ENCODE assay signal across 16 cellular contexts in the genomic region with DNA sequence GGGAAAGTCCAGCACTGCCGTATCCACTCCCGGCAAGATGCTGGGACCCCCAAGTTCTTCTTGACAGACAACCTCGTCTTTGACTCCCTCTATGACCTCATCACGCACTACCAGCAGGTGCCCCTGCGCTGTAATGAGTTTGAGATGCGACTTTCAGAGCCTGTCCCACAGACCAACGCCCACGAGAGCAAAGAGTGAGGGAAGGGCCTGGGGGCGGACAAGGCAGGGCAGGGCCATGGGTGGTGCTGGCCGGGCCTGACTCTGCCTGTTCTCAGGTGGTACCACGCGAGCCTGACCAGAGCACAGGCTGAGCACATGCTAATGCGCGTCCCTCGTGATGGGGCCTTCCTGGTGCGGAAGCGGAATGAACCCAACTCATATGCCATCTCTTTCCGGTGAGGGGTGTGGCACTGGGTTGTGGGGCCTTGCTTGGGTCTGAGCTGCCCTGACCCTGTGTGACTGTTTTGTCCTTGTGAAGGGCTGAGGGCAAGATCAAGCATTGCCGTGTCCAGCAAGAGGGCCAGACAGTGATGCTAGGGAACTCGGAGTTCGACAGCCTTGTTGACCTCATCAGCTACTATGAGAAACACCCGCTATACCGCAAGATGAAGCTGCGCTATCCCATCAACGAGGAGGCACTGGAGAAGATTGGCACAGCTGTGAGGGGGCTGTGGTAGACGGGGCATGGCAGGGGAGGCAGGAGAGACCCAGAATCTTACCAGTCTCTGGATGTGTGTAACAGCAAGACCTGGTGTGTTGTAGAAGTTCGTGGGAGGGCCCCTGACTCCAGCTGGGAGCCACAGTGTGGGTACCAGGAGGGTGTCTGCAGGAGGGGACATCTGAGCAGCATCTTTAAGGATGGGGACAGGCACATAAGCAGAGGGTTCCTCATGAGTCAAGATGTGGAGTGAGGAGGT. TPM values are rescaled to one million over a fixed set of nuclear protein-coding genes. Genes with fewer than 3 reads are reported as not detected.
DNase-seq lines count a peak whose midpoint lies in the region; ATAC-seq, FAIRE-seq and TF ChIP-seq lines count a peak whose summit lies in the region.
"Had no signal": no experiment of that assay in that cellular context is flagged by ENCODE, and none has a peak within 500 bp of the region (broad histone marks: within the 10 kb centered on the region; RNA-seq: fewer than 3 reads in every experiment).

No MANE protein-coding gene starts in this region.

- H3K9me2 ChIP-seq in neural cell (ENCODE audit: insufficient read depth, low read length) = no peaks in the 10 kb centered on the region

- H3K27me3 ChIP-seq in K562 (ENCODE audit: control insufficient read depth in 2 of 2, insufficient read depth in 2 of 2, low read length in 2 of 2) (no peaks in the 10 kb centered on the region), neural cell (ENCODE audit: insufficient read depth, low read depth, low read length) (no peaks in the 10 kb centered on the region)
- H3K27me3 ChIP-seq: adrenal gland, suprapubic skin had no signal

- no peak for ATAC-seq in activated CD4-positive, alpha-beta T cell treated with anti-CD3 and anti-CD28 coated beads for 36 hours
- ATAC-seq in K562 = no peak
- ATAC-seq in HG03139 (IDR thresholded peaks at IDR 0.05; ENCODE audit: unreplicated experiment) = no peak
- ATAC-seq: SK-N-SH treated with all-trans-retinoic acid at 6 μM for 48 hours had no signal

- H3K4me3 Mint-ChIP-seq in activated CD4-positive, alpha-beta T cell treated with anti-CD3 and anti-CD28 coated beads for 36 hours = no peak overlapping the region
- no peak overlapping the region for H3K4me3 Mint-ChIP-seq in HFFc6

- H2AFZ ChIP-seq in K562 (ENCODE audit: low read depth, low read length) (no peak overlapping the region), neural cell (ENCODE audit: low read depth, low read length) (no peak overlapping the region)

- no peak for TF ChIP-seq POLR2A in K562 (conservative IDR thresholded peaks at IDR 0.05)

- no peak for TF ChIP-seq EP300 in K562 (IDR thresholded peaks at IDR 0.05; ENCODE audit: low read length)
- TF ChIP-seq EP300 in neural cell (conservative IDR thresholded peaks at IDR 0.05; ENCODE audit: poor library complexity, severe bottlenecking) = no peak

- H3K27ac Mint-ChIP-seq in activated CD4-positive, alpha-beta T cell treated with anti-CD3 and anti-CD28 coated beads for 36 hours = peak overlapping the region; percentile 66
- H3K27ac Mint-ChIP-seq in HFFc6 = peak overlapping the region; percentile 47

- no peak overlapping the region for H3K4me2 ChIP-seq in K562 (ENCODE audit: insufficient read depth, low read length)
- no peak overlapping the region for H3K4me2 ChIP-seq in neural cell (ENCODE audit: low read length)

- TF ChIP-seq CTCF in HFFc6 (IDR thresholded peaks at IDR 0.05) (no peak), K562 (IDR thresholded peaks at IDR 0.05 in 2 of 3, conservative IDR thresholded peaks at IDR 0.05 in 1 of 3; ENCODE audit: insufficient read depth in 2 of 3, low read depth in 1 of 3, low read length in 3 of 3) (no peak), neural cell (IDR thresholded peaks at IDR 0.05; ENCODE audit: poor library complexity, severe bottlenecking) (no peak)

- no peaks in the 10 kb centered on the region for H3K4me1 ChIP-seq in K562 (replicated peaks in 1 of 2; ENCODE audit: control insufficient read depth in 2 of 2, insufficient read depth in 2 of 2, low read length in 2 of 2)
- H3K4me1 ChIP-seq: adrenal gland had no signal

- CTCF ChIA-PET in activated CD4-positive, alpha-beta T cell treated with anti-CD3 and anti-CD28 coated beads for 36 hours (lab: Charles Lee) = interaction anchor here (1.5 to 1.6 kb wide), 2 partner anchors 8 to 12 kb away, joined by 3 read pairs; no protein-coding TSS in a partner anchor
- CTCF ChIA-PET in K562 (lab: Yijun Ruan, JAX; ENCODE audit: low intra/inter-chr PET ratio) = no interaction called here

- H3K79me2 ChIP-seq in K562 (ENCODE audit: control insufficient read depth, insufficient read depth, low read length) (no peaks in the 10 kb centered on the region), neural cell (replicated peaks; ENCODE audit: insufficient read depth, low read length) (no peaks in the 10 kb centered on the region)

- no peaks in the 10 kb centered on the region for H3K27me3 Mint-ChIP-seq in activated CD4-positive, alpha-beta T cell treated with anti-CD3 and anti-CD28 coated beads for 36 hours
- peaks cover 11% of the 10 kb centered on the region for H3K27me3 Mint-ChIP-seq in HFFc6 (ENCODE audit: insufficient read depth)

- H3K9me3 ChIP-seq in K562 (replicated peaks; ENCODE audit: control insufficient read depth, insufficient read depth, low read depth, low read length) (no peaks in the 10 kb centered on the region), neural cell (ENCODE audit: low read length) (no peaks in the 10 kb centered on the region)
- H3K9me3 ChIP-seq: adrenal gland, neutrophil, suprapubic skin had no signal

- no peak overlapping the region for H3K4me3 ChIP-seq in K562
- H3K4me3 ChIP-seq in neural cell (ENCODE audit: low read length) = no peak overlapping the region
- H3K4me3 ChIP-seq: adrenal gland, coronary artery, skin epidermis, suprapubic skin had no signal

- no peaks in the 10 kb centered on the region for H3K9me3 Mint-ChIP-seq in activated CD4-positive, alpha-beta T cell treated with anti-CD3 and anti-CD28 coated beads for 36 hours (ENCODE audit: low read depth)
- H3K9me3 Mint-ChIP-seq in HFFc6 = no peaks in the 10 kb centered on the region

- H4K20me1 ChIP-seq in K562 (replicated peaks; ENCODE audit: control insufficient read depth, insufficient read depth, low read length) (no peaks in the 10 kb centered on the region; the same call in 1 of the 2 replicates), neural cell (ENCODE audit: insufficient read depth) (no peaks in the 10 kb centered on the region)

- in situ Hi-C loops in K562 (cut with MboI) = no loop called here

- no peak for TF ChIP-seq RAD21 in K562 (CRISPR knock-in tag; conservative IDR thresholded peaks at IDR 0.05 in 1 of 2, IDR thresholded peaks at IDR 0.05 in 1 of 2)
- TF ChIP-seq RAD21 in neural cell (conservative IDR thresholded peaks at IDR 0.05) = no peak

- H3F3A ChIP-seq in neural cell (ENCODE audit: insufficient read depth, low read length, poor library complexity, severe bottlenecking) = no peaks in the 10 kb centered on the region

- H3K36me3 Mint-ChIP-seq in activated CD4-positive, alpha-beta T cell treated with anti-CD3 and anti-CD28 coated beads for 36 hours (ENCODE audit: low read depth) = peaks cover 73% of the 10 kb centered on the region
- H3K36me3 Mint-ChIP-seq in HFFc6 (ENCODE audit: low read depth) = peaks cover 35% of the 10 kb centered on the region

- POLR2A ChIA-PET in activated CD4-positive, alpha-beta T cell treated with anti-CD3 and anti-CD28 coated beads for 36 hours (lab: Charles Lee) = no interaction called here
- POLR2A ChIA-PET in K562 (lab: Yijun Ruan, JAX) = interaction anchor here (0.6 to 0.8 kb wide), 2 partner anchors 13 to 333 kb away, joined by 3 to 5 read pairs; no protein-coding TSS in a partner anchor

- DNase-seq in activated CD4-positive, alpha-beta T cell treated with anti-CD3 and anti-CD28 coated beads for 36 hours = no peak
- DNase-seq in activated CD4-positive, alpha-beta T cell treated with anti-CD3 and anti-CD28 coated beads for 4 hours = no peak
- DNase-seq in HFFc6 = no peak
- no peak for DNase-seq in K562 (ENCODE audit: extremely low read depth in 1 of 4, low spot score in 3 of 4)
- no peak for DNase-seq in RKO (ENCODE audit: low spot score)
- no peak for DNase-seq in activated CD4-positive, alpha-beta T cell treated with anti-CD3 and anti-CD28 coated beads, Interleukin-2, amount 50 U/mL, for 4 hours
- DNase-seq: activated CD4-positive, alpha-beta T cell treated with anti-CD3 and anti-CD28 coated beads for 1 hour; H7 had no signal

- H3K9me1 ChIP-seq in K562 (ENCODE audit: control insufficient read depth, insufficient read depth, low read length) = peaks cover 2% of the 10 kb centered on the region

- H3K4me1 Mint-ChIP-seq in activated CD4-positive, alpha-beta T cell treated with anti-CD3 and anti-CD28 coated beads for 36 hours = peaks cover 21% of the 10 kb centered on the region
- H3K4me1 Mint-ChIP-seq in HFFc6 (ENCODE audit: low read depth) = peaks cover 18% of the 10 kb centered on the region

- FAIRE-seq in K562 (lab: Jason Lieb, UNC) = no peak

- no TSS peak for BruUV-seq in K562 (replicated peaks; lab: Mats Ljungman, UMichigan)

- 84% methylated on average over 25 of the region's 27 CpGs for WGBS in K562 (ENCODE audit: insufficient coverage, low coverage, missing lambda C conversion rate)

- H3K27ac ChIP-seq in K562 (ENCODE audit: extremely low read depth, low read depth, low read length) (no peak overlapping the region), neural cell (ENCODE audit: low read length) (no peak overlapping the region)
- H3K27ac ChIP-seq: adrenal gland, coronary artery, neutrophil, suprapubic skin had no signal

- H3K36me3 ChIP-seq in K562 (ENCODE audit: control insufficient read depth, insufficient read depth, low read length) (peaks cover 81% of the 10 kb centered on the region; the same call in 2 of the 3 replicates), neural cell (ENCODE audit: insufficient read depth, low read length) (peaks cover 13% of the 10 kb centered on the region)
- H3K36me3 ChIP-seq: neutrophil had no signal

- H3K9ac ChIP-seq in K562 (ENCODE audit: insufficient read depth in 1 of 2, low read depth in 2 of 2, low read length in 2 of 2) (peak overlapping the region in 1 of 2 experiments; percentile 20; a peak in 1 of 4 replicates), neural cell (ENCODE audit: low read length) (no peak overlapping the region)

- intact Hi-C loops in activated CD4-positive, alpha-beta T cell treated with anti-CD3 and anti-CD28 coated beads for 36 hours (cut with DNase I, micrococcal nuclease) = no loop called here
- intact Hi-C loops in K562 (cut with micrococcal nuclease) = no loop called here

RNA-seq across cellular contexts. Expression of gene PLCG1, which starts 29.1 kb away (rescaled TPM):
- 100 to 1,000 TPM; 185 to 230 TPM for total RNA-seq in activated CD4-positive, alpha-beta T cell treated with anti-CD3 and anti-CD28 coated beads for 36 hours
- 10 to 100 TPM; 44.4 to 62.1 (median 50.1) TPM for total RNA-seq in HFFc6 (2021; fragmentation: NEBNext Ultra II Directional; extraction: Animal tissue kit (Norgen Biotek cat#: 25700))
- 213 and 380 TPM in 2 replicates for total RNA-seq in K562 (2011; cell fraction: chromatin; rRNA removed; ENCODE audit: low replicate concordance)
- total RNA-seq in K562 (2011; cell fraction: nucleolus; rRNA removed) = 184 and 191 TPM in 2 replicates
- 147 and 176 TPM in 2 replicates for total RNA-seq in K562 (2011; cell fraction: nucleoplasm; rRNA removed)
- 34.8 and 38.7 TPM in 2 replicates for total RNA-seq in K562 (2014; rRNA removed)
- 15.2 and 23.7 TPM in 2 replicates for total RNA-seq in K562 (2014; rRNA removed; fragmentation: Illumina TruSeq; extraction: Trizol)
- total RNA-seq in K562 (2015; rRNA removed; fragmentation: Illumina TruSeq; extraction: Trizol) = 32.5 and 33.3 TPM in 2 replicates
- total RNA-seq in K562 (2021) = 48.2 and 67.0 TPM in 2 replicates
- polyA plus RNA-seq in K562 (2011; rRNA removed) = 34.9 and 50.1 TPM in 2 replicates
- polyA plus RNA-seq in K562 (2011; cell fraction: cytosol; rRNA removed) = 29.1 and 35.8 TPM in 2 replicates
- 231 and 271 TPM in 2 replicates for polyA plus RNA-seq in K562 (2011; cell fraction: nucleus; rRNA removed)
- polyA plus RNA-seq in K562 (2012) = 31.2 and 36.7 TPM in 2 replicates
- 44.1 and 44.6 TPM in 2 replicates for polyA plus RNA-seq in K562 (2014; fragmentation: Illumina TruSeq; extraction: Trizol)
- polyA plus RNA-seq in K562 (2014; fragmentation: Nextera tagmentation; extraction: Ambion mirVana) = 1 to 10 TPM; 1.7 to 2.2 TPM
- polyA plus RNA-seq in K562 (2014; rRNA removed) = 41.4 and 52.9 TPM in 2 replicates
- polyA minus RNA-seq in K562 (2011; rRNA and poly(A)+ RNA removed) = 32.4 and 38.5 TPM in 2 replicates
- polyA minus RNA-seq in K562 (2011; cell fraction: cytosol; rRNA and poly(A)+ RNA removed) = 38.3 and 50.8 TPM in 2 replicates
- polyA minus RNA-seq in K562 (2011; cell fraction: nucleus; rRNA and poly(A)+ RNA removed) = 61.9 and 82.2 TPM in 2 replicates
- polyA plus RNA-seq in neural cell = 164 and 243 TPM in 2 replicates
- polyA minus RNA-seq in neural cell = 178 and 199 TPM in 2 replicates
